In genomic region chr19:10406191-10406590, GRCh38 we compare ENCODE assay signal across 20 cellular contexts. TPM values are rescaled to one million over a fixed set of nuclear protein-coding genes. Genes with fewer than 3 reads are reported as not detected.
A peak's percentile ranks its signal among the peaks of the same experiment; 100 is the strongest.
DNase-seq lines count a peak whose midpoint lies in the region; ATAC-seq, FAIRE-seq and TF ChIP-seq lines count a peak whose summit lies in the region.
"Had no signal": no experiment of that assay in that cellular context is flagged by ENCODE, and none has a peak within 500 bp of the region (broad histone marks: within the 10 kb centered on the region; RNA-seq: fewer than 3 reads in every experiment).

No MANE protein-coding gene starts in this region.

- H4K20me1 ChIP-seq in K562 (replicated peaks; ENCODE audit: control insufficient read depth, insufficient read depth, low read length) = peaks cover 5% of the 10 kb centered on the region

- H3K4me1 ChIP-seq in K562 (replicated peaks in 1 of 2; ENCODE audit: control insufficient read depth in 2 of 2, insufficient read depth in 2 of 2, low read length in 2 of 2) = peaks cover 5 to 37% of the 10 kb centered on the region in 2 experiments
- peaks cover 22 to 34% (median 26%) of the 10 kb centered on the region in 4 donors for H3K4me1 ChIP-seq in transverse colon

- no TSS peak for BruUV-seq in K562 (replicated peaks; lab: Mats Ljungman, UMichigan)

- no peak for TF ChIP-seq RAD21 in K562 (CRISPR knock-in tag; conservative IDR thresholded peaks at IDR 0.05 in 1 of 2, IDR thresholded peaks at IDR 0.05 in 1 of 2)

- no peak overlapping the region for H3K4me2 ChIP-seq in K562 (ENCODE audit: insufficient read depth, low read length)

- H3K27ac ChIP-seq in K562 (ENCODE audit: extremely low read depth, low read depth, low read length) (no peak overlapping the region), transverse colon (no peak overlapping the region)
- H3K27ac ChIP-seq: 22Rv1, psoas muscle, SJCRH30 had no signal

- no peaks in the 10 kb centered on the region for H3K9me1 ChIP-seq in K562 (ENCODE audit: control insufficient read depth, insufficient read depth, low read length)

- no peaks in the 10 kb centered on the region for H3K9me3 Mint-ChIP-seq in T-helper 1 cell treated with Interleukin-12 subunit alpha and Interleukin-12 subunit beta and Interleukin-4 antibody, amounts not matched to agents 30 μg/mL and 1 μg/mL, for 36 hours
- no peaks in the 10 kb centered on the region for H3K9me3 Mint-ChIP-seq in stimulated activated naive CD8-positive, alpha-beta T cell treated with anti-CD3 and anti-CD28 coated beads, Interleukin-15, Interleukin-2, amounts not matched to agents 100 ng/mL and 50 ng/mL, for 24 hours
- H3K9me3 Mint-ChIP-seq in stimulated activated naive CD8-positive, alpha-beta T cell treated with anti-CD3 and anti-CD28 coated beads, Interleukin-15, amount 100 ng/mL, for 72 hours = no peaks in the 10 kb centered on the region

- DNase-seq in T-helper 1 cell (no peak), K562 (ENCODE audit: extremely low read depth in 1 of 4, low spot score in 3 of 4) (no peak), HCEC 1CT (no peak), transverse colon (no peak)
- DNase-seq in stimulated activated naive CD8-positive, alpha-beta T cell treated with anti-CD3 and anti-CD28 coated beads, Interleukin-15, amount 100 ng/mL, for 72 hours = no peak
- DNase-seq: glutamatergic neuron; NCI-H1694; NCI-H2171; NCI-H510A treated with DMSO at 0.1 percent for 48 hours; NK-92 treated with Interleukin-12 subunit alpha and Interleukin-12 subunit beta, amount 100 ng/mL, for 24 hours; psoas muscle had no signal

- in situ Hi-C loops in K562 (cut with MboI) (loop anchor here (5.0 kb wide), 1 partner anchor 166 kb away; no protein-coding TSS in a partner anchor), transverse colon (cut with MboI; ENCODE audit: low pct_ligation_motif_present in 1 of 4, low pct_unique_long_range_greater_than_20kb in 1 of 4, low sequenced_read_pairs in 3 of 4) (no loop called here)

- WGBS in K562 (ENCODE audit: insufficient coverage, low coverage, missing lambda C conversion rate) = 40% methylated on average over 6 of the region's 6 CpGs
- 56 to 72% methylated on average over 4 to 6 of the region's 6 CpGs for WGBS in transverse colon (ENCODE audit: low coverage in 1 of 2), 2 donors

- no peak overlapping the region for H3K4me3 ChIP-seq in K562
- H3K4me3 ChIP-seq in transverse colon = no peak overlapping the region
- H3K4me3 ChIP-seq: lung, psoas muscle, upper lobe of left lung had no signal

- no peak overlapping the region for H3K9ac ChIP-seq in K562 (ENCODE audit: insufficient read depth in 1 of 2, low read depth in 2 of 2, low read length in 2 of 2)

- peak overlapping the region; percentile 95 for H3K27ac Mint-ChIP-seq in T-helper 1 cell treated with Interleukin-12 subunit alpha and Interleukin-12 subunit beta and Interleukin-4 antibody, amounts not matched to agents 30 μg/mL and 1 μg/mL, for 36 hours
- no peak overlapping the region for H3K27ac Mint-ChIP-seq in stimulated activated naive CD8-positive, alpha-beta T cell treated with anti-CD3 and anti-CD28 coated beads, Interleukin-15, Interleukin-2, amounts not matched to agents 100 ng/mL and 50 ng/mL, for 24 hours
- peak overlapping the region in 1 of 2 donors; percentile 95 for H3K27ac Mint-ChIP-seq in stimulated activated naive CD8-positive, alpha-beta T cell treated with anti-CD3 and anti-CD28 coated beads, Interleukin-15, amount 100 ng/mL, for 72 hours

- TF ChIP-seq POLR2A in K562 (conservative IDR thresholded peaks at IDR 0.05) = no peak
- TF ChIP-seq POLR2A in transverse colon (IDR thresholded peaks at IDR 0.05) = no peak

- no peak for FAIRE-seq in K562 (lab: Jason Lieb, UNC)
- FAIRE-seq: GM12891, H54 had no signal

- TF ChIP-seq EP300 in K562 (IDR thresholded peaks at IDR 0.05; ENCODE audit: low read length) (no peak), transverse colon (IDR thresholded peaks at IDR 0.05; ENCODE audit: low read depth) (no peak)

- H3K27me3 ChIP-seq in K562 (ENCODE audit: control insufficient read depth in 2 of 2, insufficient read depth in 2 of 2, low read length in 2 of 2) (no peaks in the 10 kb centered on the region), transverse colon (peaks cover 66% of the 10 kb centered on the region)

- CTCF ChIA-PET in K562 (lab: Yijun Ruan, JAX; ENCODE audit: low intra/inter-chr PET ratio) = no interaction called here

- intact Hi-C loops in K562 (cut with micrococcal nuclease) (no loop called here), transverse colon (cut with DNase I; ENCODE audit: low total_unique reads) (no loop called here)

- ATAC-seq in stimulated activated naive CD8-positive, alpha-beta T cell treated with anti-CD3 and anti-CD28 coated beads, Interleukin-15, amount 100 ng/mL, for 72 hours = no peak
- ATAC-seq in K562 (no peak), HG03159 (IDR thresholded peaks at IDR 0.05; ENCODE audit: unreplicated experiment) (no peak)
- ATAC-seq: psoas muscle had no signal

- H3K79me2 ChIP-seq in K562 (ENCODE audit: control insufficient read depth, insufficient read depth, low read length) = peaks cover 26% of the 10 kb centered on the region

- H3K4me1 Mint-ChIP-seq in T-helper 1 cell treated with Interleukin-12 subunit alpha and Interleukin-12 subunit beta and Interleukin-4 antibody, amounts not matched to agents 30 μg/mL and 1 μg/mL, for 36 hours (ENCODE audit: low read depth) = peaks cover 71% of the 10 kb centered on the region
- H3K4me1 Mint-ChIP-seq in stimulated activated naive CD8-positive, alpha-beta T cell treated with anti-CD3 and anti-CD28 coated beads, Interleukin-15, Interleukin-2, amounts not matched to agents 100 ng/mL and 50 ng/mL, for 24 hours (ENCODE audit: low read depth) = peaks cover 81% of the 10 kb centered on the region
- H3K4me1 Mint-ChIP-seq in stimulated activated naive CD8-positive, alpha-beta T cell treated with anti-CD3 and anti-CD28 coated beads, Interleukin-15, amount 100 ng/mL, for 72 hours = peaks cover 85% of the 10 kb centered on the region

- peaks cover 5% of the 10 kb centered on the region; the same call in 1 of the 3 replicates for H3K36me3 ChIP-seq in K562 (ENCODE audit: control insufficient read depth, insufficient read depth, low read length)
- H3K36me3 ChIP-seq in transverse colon = no peaks in the 10 kb centered on the region
- H3K36me3 ChIP-seq: SJCRH30, upper lobe of left lung had no signal

- H2AFZ ChIP-seq in K562 (ENCODE audit: low read depth, low read length) = no peak overlapping the region

- peaks cover 11% of the 10 kb centered on the region for H3K36me3 Mint-ChIP-seq in T-helper 1 cell treated with Interleukin-12 subunit alpha and Interleukin-12 subunit beta and Interleukin-4 antibody, amounts not matched to agents 30 μg/mL and 1 μg/mL, for 36 hours (ENCODE audit: low read depth)
- H3K36me3 Mint-ChIP-seq in stimulated activated naive CD8-positive, alpha-beta T cell treated with anti-CD3 and anti-CD28 coated beads, Interleukin-15, Interleukin-2, amounts not matched to agents 100 ng/mL and 50 ng/mL, for 24 hours (ENCODE audit: low read depth) = peaks cover 15% of the 10 kb centered on the region

- POLR2A ChIA-PET in K562 (lab: Yijun Ruan, JAX) = interaction anchor here (0.6 to 1.7 kb wide), 4 partner anchors 8 to 64 kb away, joined by 3 to 7 read pairs (median 4); no protein-coding TSS in a partner anchor

- TF ChIP-seq CTCF in K562 (IDR thresholded peaks at IDR 0.05 in 2 of 3, conservative IDR thresholded peaks at IDR 0.05 in 1 of 3; ENCODE audit: insufficient read depth in 2 of 3, low read depth in 1 of 3, low read length in 3 of 3) (no peak), transverse colon (IDR thresholded peaks at IDR 0.05) (no peak)

- H3K9me3 ChIP-seq in K562 (replicated peaks; ENCODE audit: control insufficient read depth, insufficient read depth, low read depth, low read length) (no peaks in the 10 kb centered on the region), transverse colon (no peaks in the 10 kb centered on the region)
- H3K9me3 ChIP-seq: psoas muscle, SJCRH30, upper lobe of left lung had no signal

- H3K27me3 Mint-ChIP-seq in T-helper 1 cell treated with Interleukin-12 subunit alpha and Interleukin-12 subunit beta and Interleukin-4 antibody, amounts not matched to agents 30 μg/mL and 1 μg/mL, for 36 hours (ENCODE audit: low read depth) = no peaks in the 10 kb centered on the region
- no peaks in the 10 kb centered on the region for H3K27me3 Mint-ChIP-seq in stimulated activated naive CD8-positive, alpha-beta T cell treated with anti-CD3 and anti-CD28 coated beads, Interleukin-15, Interleukin-2, amounts not matched to agents 100 ng/mL and 50 ng/mL, for 24 hours
- H3K27me3 Mint-ChIP-seq in stimulated activated naive CD8-positive, alpha-beta T cell treated with anti-CD3 and anti-CD28 coated beads, Interleukin-15, amount 100 ng/mL, for 72 hours = no peaks in the 10 kb centered on the region

- H3K4me3 Mint-ChIP-seq in T-helper 1 cell treated with Interleukin-12 subunit alpha and Interleukin-12 subunit beta and Interleukin-4 antibody, amounts not matched to agents 30 μg/mL and 1 μg/mL, for 36 hours = peak overlapping the region; percentile 92
- H3K4me3 Mint-ChIP-seq in stimulated activated naive CD8-positive, alpha-beta T cell treated with anti-CD3 and anti-CD28 coated beads, Interleukin-15, Interleukin-2, amounts not matched to agents 100 ng/mL and 50 ng/mL, for 24 hours = peak overlapping the region; percentile 76
- peak overlapping the region in 1 of 2 donors; percentile 91 for H3K4me3 Mint-ChIP-seq in stimulated activated naive CD8-positive, alpha-beta T cell treated with anti-CD3 and anti-CD28 coated beads, Interleukin-15, amount 100 ng/mL, for 72 hours

RNA-seq across cellular contexts. Expression of gene CDC37, which starts 2.8 kb away (rescaled TPM):
- total RNA-seq in K562 (2011; cell fraction: chromatin; rRNA removed; ENCODE audit: low replicate concordance) = 143 and 313 TPM in 2 replicates
- total RNA-seq in K562 (2011; cell fraction: nucleolus; rRNA removed) = 204 and 248 TPM in 2 replicates
- total RNA-seq in K562 (2011; cell fraction: nucleoplasm; rRNA removed) = 196 and 198 TPM in 2 replicates
- 374 and 442 TPM in 2 replicates for total RNA-seq in K562 (2014; rRNA removed)
- total RNA-seq in K562 (2014; rRNA removed; fragmentation: Illumina TruSeq; extraction: Trizol) = 92.4 and 108 TPM in 2 replicates
- total RNA-seq in K562 (2015; rRNA removed; fragmentation: Illumina TruSeq; extraction: Trizol) = 227 and 233 TPM in 2 replicates
- total RNA-seq in K562 (2021) = 220 and 242 TPM in 2 replicates
- polyA plus RNA-seq in K562 (2011; rRNA removed) = 298 and 334 TPM in 2 replicates
- 268 and 380 TPM in 2 replicates for polyA plus RNA-seq in K562 (2011; cell fraction: cytosol; rRNA removed)
- 1,074 and 1,365 TPM in 2 replicates for polyA plus RNA-seq in K562 (2011; cell fraction: nucleus; rRNA removed)
- 226 and 230 TPM in 2 replicates for polyA plus RNA-seq in K562 (2012)
- 188 and 265 TPM in 2 replicates for polyA plus RNA-seq in K562 (2014; fragmentation: Illumina TruSeq; extraction: Trizol)
- polyA plus RNA-seq in K562 (2014; fragmentation: Nextera tagmentation; extraction: Ambion mirVana) = 10 to 100 TPM in 1 of 2 experiments, 1 to 10 TPM in 1; 6.6 to 12.8 TPM
- 481 and 538 TPM in 2 replicates for polyA plus RNA-seq in K562 (2014; rRNA removed)
- 76.0 and 124 TPM in 2 replicates for polyA minus RNA-seq in K562 (2011; rRNA and poly(A)+ RNA removed)
- 83.3 and 94.9 TPM in 2 replicates for polyA minus RNA-seq in K562 (2011; cell fraction: cytosol; rRNA and poly(A)+ RNA removed)
- 51.0 and 68.2 TPM in 2 replicates for polyA minus RNA-seq in K562 (2011; cell fraction: nucleus; rRNA and poly(A)+ RNA removed)
- total RNA-seq in transverse colon = 100 to 1,000 TPM; 125 to 168 (median 162) TPM

RNA-seq across cellular contexts. Expression of gene PDE4A, which starts 14.1 kb away (rescaled TPM):
- 30.8 and 75.5 TPM in 2 replicates for total RNA-seq in K562 (2011; cell fraction: chromatin; rRNA removed; ENCODE audit: low replicate concordance)
- 29.5 and 33.3 TPM in 2 replicates for total RNA-seq in K562 (2011; cell fraction: nucleolus; rRNA removed)
- total RNA-seq in K562 (2011; cell fraction: nucleoplasm; rRNA removed) = 27.9 and 30.0 TPM in 2 replicates
- total RNA-seq in K562 (2014; rRNA removed) (4.2 and 4.7 TPM in 2 replicates), K562 (2014; rRNA removed; fragmentation: Illumina TruSeq; extraction: Trizol) (3.2 and 3.6 TPM in 2 replicates), K562 (2015; rRNA removed; fragmentation: Illumina TruSeq; extraction: Trizol) (4.6 and 5.1 TPM in 2 replicates), K562 (2021) (25.5 and 26.9 TPM in 2 replicates), transverse colon (10 to 100 TPM in 3 of 4 donors, 1 to 10 TPM in 1; 9.0 to 15.9 (median 13.1) TPM)
- polyA plus RNA-seq in K562 (2011; rRNA removed) (6.0 and 7.6 TPM in 2 replicates), K562 (2014; fragmentation: Illumina TruSeq; extraction: Trizol) (15.1 and 16.5 TPM in 2 replicates), K562 (2014; fragmentation: Nextera tagmentation; extraction: Ambion mirVana) (under 1 TPM; 0.66 to 0.68 TPM), K562 (2014; rRNA removed) (14.2 and 14.3 TPM in 2 replicates)
- polyA plus RNA-seq in K562 (2011; cell fraction: cytosol; rRNA removed) = 7.1 and 9.9 TPM in 2 replicates
- 16.4 and 26.9 TPM in 2 replicates for polyA plus RNA-seq in K562 (2011; cell fraction: nucleus; rRNA removed)
- polyA plus RNA-seq in K562 (2012) = 12.3 and 18.3 TPM in 2 replicates
- polyA minus RNA-seq in K562 (2011; rRNA and poly(A)+ RNA removed) = 4.5 and 7.0 TPM in 2 replicates
- polyA minus RNA-seq in K562 (2011; cell fraction: cytosol; rRNA and poly(A)+ RNA removed) = 14.0 and 20.1 TPM in 2 replicates
- 8.8 and 9.9 TPM in 2 replicates for polyA minus RNA-seq in K562 (2011; cell fraction: nucleus; rRNA and poly(A)+ RNA removed)

RNA-seq across cellular contexts. Expression of gene TYK2, which starts 25.8 kb away (rescaled TPM):
- total RNA-seq in K562 (2011; cell fraction: chromatin; rRNA removed; ENCODE audit: low replicate concordance) = 364 and 893 TPM in 2 replicates
- total RNA-seq in K562 (2011; cell fraction: nucleolus; rRNA removed) = 386 and 391 TPM in 2 replicates
- 314 and 336 TPM in 2 replicates for total RNA-seq in K562 (2011; cell fraction: nucleoplasm; rRNA removed)
- total RNA-seq in K562 (2014; rRNA removed) (132 and 147 TPM in 2 replicates), K562 (2014; rRNA removed; fragmentation: Illumina TruSeq; extraction: Trizol) (56.6 and 57.5 TPM in 2 replicates), K562 (2015; rRNA removed; fragmentation: Illumina TruSeq; extraction: Trizol) (85.0 and 85.9 TPM in 2 replicates), K562 (2021) (123 and 144 TPM in 2 replicates), transverse colon (100 to 1,000 TPM; 111 to 463 (median 201) TPM)
- polyA plus RNA-seq in K562 (2011; rRNA removed) (51.9 and 75.4 TPM in 2 replicates), K562 (2014; fragmentation: Illumina TruSeq; extraction: Trizol) (125 and 126 TPM in 2 replicates), K562 (2014; fragmentation: Nextera tagmentation; extraction: Ambion mirVana) (10 to 100 TPM; 15.0 to 19.9 TPM), K562 (2014; rRNA removed) (174 and 182 TPM in 2 replicates)
- polyA plus RNA-seq in K562 (2011; cell fraction: cytosol; rRNA removed) = 57.5 and 76.1 TPM in 2 replicates
- 548 and 794 TPM in 2 replicates for polyA plus RNA-seq in K562 (2011; cell fraction: nucleus; rRNA removed)
- 111 and 155 TPM in 2 replicates for polyA plus RNA-seq in K562 (2012)
- polyA minus RNA-seq in K562 (2011; rRNA and poly(A)+ RNA removed) = 14.0 and 30.4 TPM in 2 replicates
- 50.7 and 53.3 TPM in 2 replicates for polyA minus RNA-seq in K562 (2011; cell fraction: cytosol; rRNA and poly(A)+ RNA removed)
- 55.5 and 67.1 TPM in 2 replicates for polyA minus RNA-seq in K562 (2011; cell fraction: nucleus; rRNA and poly(A)+ RNA removed)
